Comparison of ENCODE assay signal across 8 cellular contexts in genomic region chr6:30006170-30007131, GRCh38. TPM values are rescaled to one million over a fixed set of nuclear protein-coding genes. Genes with fewer than 3 reads are reported as not detected.
DNase-seq lines count a peak whose midpoint lies in the region; ATAC-seq and TF ChIP-seq lines count a peak whose summit lies in the region.

No MANE protein-coding gene starts in this region.

- H3K9ac ChIP-seq in liver (ENCODE audit: low read depth in 1 of 2, low read length in 2 of 2) = peak overlapping the region in 1 of 2 donors; percentile 2

- peaks cover 59% of the 10 kb centered on the region for H3K27me3 Mint-ChIP-seq in central memory CD8-positive, alpha-beta T cell

- DNase-seq in activated gamma-delta T cell treated with Interleukin-2 at 50 U/mL for 16 hours (peak; percentile 7), activated gamma-delta T cell (lab: John Stamatoyannopoulos, UW) (no peak), COLO668 (lab: John Stamatoyannopoulos, UW; ENCODE audit: unreplicated experiment) (no peak), SW480 (ENCODE audit: low spot score) (no peak)
- DNase-seq in central memory CD8-positive, alpha-beta T cell (ENCODE audit: low spot score in 2 of 2) = no peak
- peak; percentile 5 for DNase-seq in stimulated activated naive CD4-positive, alpha-beta T cell treated with Interleukin-2 at 50 U/mL for 16 hours (lab: John Stamatoyannopoulos, UW)

- peaks cover 7 to 19% (median 14%) of the 10 kb centered on the region in 4 donors for H3K4me1 ChIP-seq in liver (ENCODE audit: control insufficient read depth in 4 of 4, insufficient read depth in 4 of 4, low read length in 3 of 4)

- H3K9me3 ChIP-seq in liver (ENCODE audit: control insufficient read depth in 4 of 4, low read length in 3 of 4) = no peaks in the 10 kb centered on the region

- H3K4me3 ChIP-seq in liver (ENCODE audit: low read depth in 1 of 3, low read length in 3 of 3) = peak overlapping the region; percentile 44 to 62 (median 50)

- no peaks in the 10 kb centered on the region for H3K9me3 Mint-ChIP-seq in central memory CD8-positive, alpha-beta T cell

- peak overlapping the region; percentile 80 for H3K4me3 Mint-ChIP-seq in central memory CD8-positive, alpha-beta T cell

- 7% methylated on average over 74 of the region's 74 CpGs for WGBS in liver

- H3K27ac Mint-ChIP-seq in central memory CD8-positive, alpha-beta T cell (ENCODE audit: low read depth) = peak overlapping the region; percentile 64

- no peaks in the 10 kb centered on the region for H3K27me3 ChIP-seq in liver (ENCODE audit: control insufficient read depth in 4 of 4, insufficient read depth in 4 of 4, low read length in 3 of 4)

- peak overlapping the region in 1 of 2 donors; percentile 24 for H3K27ac ChIP-seq in liver (ENCODE audit: low read depth in 1 of 2, low read length in 2 of 2)

- peak in 1 of 2 donors; percentile 4 for TF ChIP-seq RAD21 in liver (IDR thresholded peaks at IDR 0.05)

- TF ChIP-seq CTCF in liver (IDR thresholded peaks at IDR 0.05; ENCODE audit: low read depth, low read length, missing input control) = no peak

- H3K36me3 Mint-ChIP-seq in central memory CD8-positive, alpha-beta T cell (ENCODE audit: insufficient read depth) = peaks cover 8% of the 10 kb centered on the region

- H3K36me3 ChIP-seq in liver (ENCODE audit: control insufficient read depth in 4 of 4, insufficient read depth in 3 of 4, low read depth in 1 of 4, low read length in 3 of 4) = peaks cover 0 to 1% (median 0%) of the 10 kb centered on the region in 4 donors

- peaks cover 23% of the 10 kb centered on the region for H3K4me1 Mint-ChIP-seq in central memory CD8-positive, alpha-beta T cell

- ATAC-seq in central memory CD8-positive, alpha-beta T cell (replicated peaks; ENCODE audit: extremely low read depth, poor library complexity, severe bottlenecking) = peak; percentile 43
- no peak for ATAC-seq in GM19395 (IDR thresholded peaks at IDR 0.05; ENCODE audit: unreplicated experiment)

TF ChIP-seq in liver, 16 proteins besides CTCF, POLR2A, EP300 and RAD21:
- TF ChIP-seq FOXA2 (IDR thresholded peaks at IDR 0.05) (no peak), ZBTB33 (IDR thresholded peaks at IDR 0.05) (no peak), NR2F2 (IDR thresholded peaks at IDR 0.05) (no peak), SP1 (IDR thresholded peaks at IDR 0.05) (no peak), FOXA1 (IDR thresholded peaks at IDR 0.05) (no peak), RXRA (IDR thresholded peaks at IDR 0.05) (no peak), TAF1 (conservative IDR thresholded peaks at IDR 0.05) (no peak)
- TF ChIP-seq, protein P1, sequence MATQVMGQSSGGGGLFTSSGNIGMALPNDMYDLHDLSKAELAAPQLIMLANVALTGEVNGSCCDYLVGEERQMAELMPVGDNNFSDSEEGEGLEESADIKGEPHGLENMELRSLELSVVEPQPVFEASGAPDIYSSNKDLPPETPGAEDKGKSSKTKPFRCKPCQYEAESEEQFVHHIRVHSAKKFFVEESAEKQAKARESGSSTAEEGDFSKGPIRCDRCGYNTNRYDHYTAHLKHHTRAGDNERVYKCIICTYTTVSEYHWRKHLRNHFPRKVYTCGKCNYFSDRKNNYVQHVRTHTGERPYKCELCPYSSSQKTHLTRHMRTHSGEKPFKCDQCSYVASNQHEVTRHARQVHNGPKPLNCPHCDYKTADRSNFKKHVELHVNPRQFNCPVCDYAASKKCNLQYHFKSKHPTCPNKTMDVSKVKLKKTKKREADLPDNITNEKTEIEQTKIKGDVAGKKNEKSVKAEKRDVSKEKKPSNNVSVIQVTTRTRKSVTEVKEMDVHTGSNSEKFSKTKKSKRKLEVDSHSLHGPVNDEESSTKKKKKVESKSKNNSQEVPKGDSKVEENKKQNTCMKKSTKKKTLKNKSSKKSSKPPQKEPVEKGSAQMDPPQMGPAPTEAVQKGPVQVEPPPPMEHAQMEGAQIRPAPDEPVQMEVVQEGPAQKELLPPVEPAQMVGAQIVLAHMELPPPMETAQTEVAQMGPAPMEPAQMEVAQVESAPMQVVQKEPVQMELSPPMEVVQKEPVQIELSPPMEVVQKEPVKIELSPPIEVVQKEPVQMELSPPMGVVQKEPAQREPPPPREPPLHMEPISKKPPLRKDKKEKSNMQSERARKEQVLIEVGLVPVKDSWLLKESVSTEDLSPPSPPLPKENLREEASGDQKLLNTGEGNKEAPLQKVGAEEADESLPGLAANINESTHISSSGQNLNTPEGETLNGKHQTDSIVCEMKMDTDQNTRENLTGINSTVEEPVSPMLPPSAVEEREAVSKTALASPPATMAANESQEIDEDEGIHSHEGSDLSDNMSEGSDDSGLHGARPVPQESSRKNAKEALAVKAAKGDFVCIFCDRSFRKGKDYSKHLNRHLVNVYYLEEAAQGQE (IDR thresholded peaks at IDR 0.05) = no peak

RNA-seq across cellular contexts. Expression of gene POLR1H, which starts 54.6 kb away (rescaled TPM):
- 10 to 100 TPM in 1 of 2 donors, 1 to 10 TPM in 1; 7.0 to 17.2 TPM for total RNA-seq in liver
- polyA plus RNA-seq in liver = 10 to 100 TPM; 16.3 to 27.5 TPM

Comparison
In these comparisons a context has a peak if more than half of its experiments do, and no peak if none do; other contexts are left out.
1. DNase-seq: peak in activated gamma-delta T cell treated with Interleukin-2 at 50 U/mL for 16 hours (single experiment) and stimulated activated naive CD4-positive, alpha-beta T cell treated with Interleukin-2 at 50 U/mL for 16 hours (single experiment); none in activated gamma-delta T cell (single experiment), central memory CD8-positive, alpha-beta T cell (0 of 2), COLO668 (single experiment) and SW480 (single experiment).